ENCODE assay signal across 8 cellular contexts in the genomic region with DNA sequence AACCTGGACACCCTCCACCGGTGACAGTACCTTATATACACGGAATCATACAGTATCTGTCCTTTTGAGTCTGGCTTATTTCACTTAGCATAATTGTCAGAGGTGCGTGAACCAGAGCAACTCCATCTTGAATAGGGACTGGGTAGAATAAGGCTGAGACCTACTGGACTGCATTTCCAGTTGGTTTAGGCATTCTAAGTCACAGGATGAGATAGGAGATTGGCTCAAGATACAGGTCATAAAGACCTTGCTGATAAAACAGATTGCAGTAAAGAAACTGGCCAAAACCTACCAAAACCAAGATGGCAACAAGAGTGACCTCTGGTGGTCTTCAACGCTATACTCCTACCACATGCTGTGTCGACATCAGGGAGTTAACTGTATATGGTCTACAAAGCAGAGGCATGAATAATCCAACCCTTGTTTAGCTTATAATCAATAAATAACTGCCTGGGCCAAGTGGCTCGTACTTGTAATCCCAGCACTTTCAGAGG.
DNase-seq lines count a peak whose midpoint lies in the region; ATAC-seq, FAIRE-seq and TF ChIP-seq lines count a peak whose summit lies in the region.

No MANE protein-coding gene starts in this region.

- H3K4me1 Mint-ChIP-seq in stimulated activated effector memory CD8-positive, alpha-beta T cell treated with anti-CD3 and anti-CD28 coated beads, Interleukin-12 subunit alpha, Interleukin-12 subunit beta, amount 100 ng/mL, for 72 hours: peaks cover 25% of the 10 kb centered on the region

- no peak for FAIRE-seq in RCC 7860 (lab: Jason Lieb, UNC)

- no peaks in the 10 kb centered on the region for H3K9me3 Mint-ChIP-seq in stimulated activated effector memory CD8-positive, alpha-beta T cell treated with anti-CD3 and anti-CD28 coated beads, Interleukin-12 subunit alpha, Interleukin-12 subunit beta, amount 100 ng/mL, for 72 hours

- H3K4me3 Mint-ChIP-seq in stimulated activated effector memory CD8-positive, alpha-beta T cell treated with anti-CD3 and anti-CD28 coated beads, Interleukin-12 subunit alpha, Interleukin-12 subunit beta, amount 100 ng/mL, for 72 hours: peak overlapping the region; percentile 96

- H3K27ac Mint-ChIP-seq in stimulated activated effector memory CD8-positive, alpha-beta T cell treated with anti-CD3 and anti-CD28 coated beads, Interleukin-12 subunit alpha, Interleukin-12 subunit beta, amount 100 ng/mL, for 72 hours: no peak overlapping the region

- H3K36me3 Mint-ChIP-seq in stimulated activated effector memory CD8-positive, alpha-beta T cell treated with anti-CD3 and anti-CD28 coated beads, Interleukin-12 subunit alpha, Interleukin-12 subunit beta, amount 100 ng/mL, for 72 hours: peaks cover 44% of the 10 kb centered on the region

- ATAC-seq in stimulated activated effector memory CD8-positive, alpha-beta T cell treated with anti-CD3 and anti-CD28 coated beads, Interleukin-12 subunit alpha, Interleukin-12 subunit beta, amount 100 ng/mL, for 72 hours: no peak
- no peak for ATAC-seq in GM21576 (IDR thresholded peaks at IDR 0.05; ENCODE audit: unreplicated experiment)

- TF ChIP-seq CTCF in AG09309 (IDR thresholded peaks at IDR 0.05; ENCODE audit: control insufficient read depth, insufficient read depth, low read depth, low read length, missing control alignments) (peak; percentile 37), GM12874 (IDR thresholded peaks at IDR 0.05; ENCODE audit: insufficient read depth, low read depth, low read length) (peak; percentile 38; the same call in 1 of the 2 replicates), epithelial cell of esophagus (IDR thresholded peaks at IDR 0.05; ENCODE audit: insufficient read depth, low read depth, low read length, missing control alignments) (peak; percentile 17)

- DNase-seq in AG09309 (ENCODE audit: low read depth): no peak
- DNase-seq in RCC 7860 (ENCODE audit: low spot score): peak; percentile 23
- DNase-seq in epithelial cell of esophagus (ENCODE audit: low read depth): peak; percentile 33
- no peak for DNase-seq in stimulated activated effector memory CD8-positive, alpha-beta T cell treated with anti-CD3 and anti-CD28 coated beads, Interleukin-12 subunit alpha, Interleukin-12 subunit beta, amount 100 ng/mL, for 72 hours (ENCODE audit: low spot score in 2 of 2)
- no peak for DNase-seq in GM03348 (ENCODE audit: low spot score)
- no peak for DNase-seq in stimulated activated CD4-positive, alpha-beta T cell treated with anti-CD3 and anti-CD28 coated beads, Interleukin-4, amount 100 ng/mL, for 1 hour

- no peak overlapping the region for H3K4me3 ChIP-seq in AG09309 (ENCODE audit: control insufficient read depth, low read depth, low read length)
- no peak overlapping the region for H3K4me3 ChIP-seq in epithelial cell of esophagus (ENCODE audit: low read length)

Comparison
In these comparisons a context has a peak if more than half of its experiments do, and no peak if none do; other contexts are left out.
1. DNase-seq: peak in RCC 7860 (single experiment) and epithelial cell of esophagus (single experiment); none in AG09309 (single experiment), stimulated activated effector memory CD8-positive, alpha-beta T cell treated with anti-CD3 and anti-CD28 coated beads, Interleukin-12 subunit alpha, Interleukin-12 subunit beta, amount 100 ng/mL, for 72 hours (0 of 2), GM03348 (single experiment) and stimulated activated CD4-positive, alpha-beta T cell treated with anti-CD3 and anti-CD28 coated beads, Interleukin-4, amount 100 ng/mL, for 1 hour (single experiment).
2. Peak in every context shown above with its lines, with median percentiles within 50 percentile points of each other: CTCF ChIP-seq.